26 cellular contexts compared by ENCODE assay signal in genomic region chr12:92369061-92369460, GRCh38.
"Had no signal": no experiment of that assay in that cellular context is flagged by ENCODE, and none has a peak within 500 bp of the region (broad histone marks: within the 10 kb centered on the region; RNA-seq: fewer than 3 reads in every experiment).

No MANE protein-coding gene starts in this region.

- ATAC-seq: body of pancreas; stimulated activated effector memory CD8-positive, alpha-beta T cell treated with anti-CD3 and anti-CD28 coated beads, Interleukin-12 subunit alpha, Interleukin-12 subunit beta, amount 100 ng/mL, for 72 hours; T-cell; WTC11 had no signal

- H3K36me3 ChIP-seq: adrenal gland, left ventricle myocardium inferior, sigmoid colon, thoracic aorta had no signal

- FAIRE-seq: frontal cortex, islet of Langerhans, small intestine, urothelium cell line had no signal

- H3K27me3 Mint-ChIP-seq: activated naive CD8-positive, alpha-beta T cell treated with anti-CD3 and anti-CD28 coated beads for 36 hours; stimulated activated naive CD8-positive, alpha-beta T cell treated with anti-CD3 and anti-CD28 coated beads, Interleukin-15, Interleukin-2, amounts not matched to agents 100 ng/mL and 50 ng/mL, for 24 hours; T-cell had no signal

- H3K27me3 ChIP-seq: adrenal gland, body of pancreas, sigmoid colon had no signal

- H3K9me3 ChIP-seq: adrenal gland, body of pancreas, left ventricle myocardium inferior, sigmoid colon, thoracic aorta had no signal

- H3K4me3 ChIP-seq: adrenal gland, body of pancreas, left ventricle myocardium inferior, sigmoid colon, thoracic aorta had no signal

- H3K4me3 Mint-ChIP-seq: activated naive CD4-positive, alpha-beta T cell treated with anti-CD3 and anti-CD28 coated beads for 36 hours; activated naive CD8-positive, alpha-beta T cell treated with anti-CD3 and anti-CD28 coated beads for 36 hours; endodermal cell; nephron; stimulated activated effector memory CD8-positive, alpha-beta T cell treated with anti-CD3 and anti-CD28 coated beads, Interleukin-12 subunit alpha, Interleukin-12 subunit beta, amount 100 ng/mL, for 72 hours; stimulated activated naive CD8-positive, alpha-beta T cell treated with anti-CD3 and anti-CD28 coated beads, Interleukin-15, Interleukin-2, amounts not matched to agents 100 ng/mL and 50 ng/mL, for 24 hours; T-cell; WTC11 had no signal

- H3K4me1 ChIP-seq: adrenal gland, sigmoid colon had no signal

- H3K27ac Mint-ChIP-seq: activated naive CD4-positive, alpha-beta T cell treated with anti-CD3 and anti-CD28 coated beads for 36 hours; activated naive CD8-positive, alpha-beta T cell treated with anti-CD3 and anti-CD28 coated beads for 36 hours; endodermal cell; nephron; stimulated activated effector memory CD8-positive, alpha-beta T cell treated with anti-CD3 and anti-CD28 coated beads, Interleukin-12 subunit alpha, Interleukin-12 subunit beta, amount 100 ng/mL, for 72 hours; stimulated activated naive CD8-positive, alpha-beta T cell treated with anti-CD3 and anti-CD28 coated beads, Interleukin-15, Interleukin-2, amounts not matched to agents 100 ng/mL and 50 ng/mL, for 24 hours; T-cell; WTC11 had no signal

- H3K27ac ChIP-seq: adrenal gland, body of pancreas, left ventricle myocardium inferior, sigmoid colon, thoracic aorta had no signal

- H3K9me3 Mint-ChIP-seq: endodermal cell, nephron, T-cell, WTC11 had no signal

- H3K36me3 Mint-ChIP-seq: stimulated activated effector memory CD8-positive, alpha-beta T cell treated with anti-CD3 and anti-CD28 coated beads, Interleukin-12 subunit alpha, Interleukin-12 subunit beta, amount 100 ng/mL, for 72 hours; T-cell; WTC11 had no signal

- DNase-seq: activated CD4-positive, alpha-beta T cell treated with anti-CD3 and anti-CD28 coated beads for 1 hour; activated CD4-positive, alpha-beta T cell treated with anti-CD3 and anti-CD28 coated beads, Interleukin-2, amount 50 U/mL, for 48 hours; activated CD8-positive, alpha-beta memory T cell treated with anti-CD3 and anti-CD28 coated beads for 24 hours; activated effector memory CD4-positive, alpha-beta T cell treated with Interleukin-2 at 50 U/mL for 16 hours; activated naive CD4-positive, alpha-beta T cell treated with anti-CD3 and anti-CD28 coated beads for 36 hours; activated naive CD8-positive, alpha-beta T cell treated with anti-CD3 and anti-CD28 coated beads for 36 hours; adrenal gland; aorta; body of pancreas; caudate nucleus; endodermal cell; left ventricle myocardium inferior; retina; sigmoid colon; small intestine; stimulated activated CD4-positive, alpha-beta T cell treated with anti-CD3 and anti-CD28 coated beads, Interleukin-4, amount 100 ng/mL, for 24 hours; T-cell; trophoblast cell had no signal
